In genomic region chr17:54177606-54178308, GRCh38 we compare ENCODE assay signal across 1 cellular context.
TF ChIP-seq lines count a peak whose summit lies in the region.

No MANE protein-coding gene starts in this region.

TF ChIP-seq in GM23338, 12 proteins besides CTCF, POLR2A, EP300 and RAD21 (continued from another document):
- TF ChIP-seq ZNF331 (CRISPR knock-in tag; IDR thresholded peaks at IDR 0.05; ENCODE audit: low read depth) (no peak), CREB1 (CRISPR knock-in tag; IDR thresholded peaks at IDR 0.05; ENCODE audit: low read depth) (no peak), NANOG (IDR thresholded peaks at IDR 0.05; ENCODE audit: borderline replicate concordance) (no peak)
